In the genomic region with DNA sequence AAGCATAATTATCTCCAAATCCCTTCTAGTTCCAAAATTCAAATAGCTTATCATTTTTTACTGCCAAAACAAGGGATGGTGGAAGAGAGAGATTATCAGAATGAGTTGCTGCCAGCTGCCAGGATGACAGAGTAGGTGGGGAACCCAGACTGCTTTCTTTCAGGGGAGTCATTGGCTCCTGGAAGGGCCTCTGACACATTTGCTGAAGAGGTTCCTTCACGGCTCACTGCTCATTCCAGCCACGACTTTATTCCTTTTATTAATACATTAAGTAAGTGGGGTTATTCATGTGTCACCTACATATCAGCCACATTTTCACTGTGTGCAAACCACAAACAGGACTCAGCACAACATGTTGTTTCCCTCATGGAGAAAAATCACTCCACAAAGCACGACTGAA, we compare ENCODE assay signal across 10 cellular contexts.
DNase-seq lines count a peak whose midpoint lies in the region; ATAC-seq lines count a peak whose summit lies in the region.
"Had no signal": no experiment of that assay in that cellular context is flagged by ENCODE, and none has a peak within 500 bp of the region (broad histone marks: within the 10 kb centered on the region; RNA-seq: fewer than 3 reads in every experiment).

No MANE protein-coding gene starts in this region.

- peak; percentile 55 for DNase-seq in kidney glomerular epithelial cell (lab: John Stamatoyannopoulos, UW)
- no peak for DNase-seq in stimulated activated CD4-positive, alpha-beta T cell treated with anti-CD3 and anti-CD28 coated beads, Interleukin-12 subunit alpha, Interleukin-12 subunit beta, amount 100 ng/mL, for 4 hours
- DNase-seq in NCI-H2029 (lab: John Stamatoyannopoulos, UW) = no peak
- DNase-seq: amygdala; effector memory CD4-positive, alpha-beta T cell; T-helper 9 cell had no signal

- ATAC-seq in GM18511 (IDR thresholded peaks at IDR 0.05; ENCODE audit: unreplicated experiment) (peak; percentile 78), GM21526 (IDR thresholded peaks at IDR 0.05; ENCODE audit: low FRiP score, unreplicated experiment) (peak; percentile 55), HG03520 (IDR thresholded peaks at IDR 0.05; ENCODE audit: unreplicated experiment) (peak; percentile 75), GM18861 (IDR thresholded peaks at IDR 0.05; ENCODE audit: unreplicated experiment) (no peak)
